Comparison of ENCODE assay signal across 8 cellular contexts in genomic region chr19:8569066-8569761, GRCh38. TPM values are rescaled to one million over a fixed set of nuclear protein-coding genes. Genes with fewer than 3 reads are reported as not detected.
DNase-seq lines count a peak whose midpoint lies in the region; ATAC-seq, FAIRE-seq and TF ChIP-seq lines count a peak whose summit lies in the region.

No MANE protein-coding gene starts in this region.

- H3K4me1 Mint-ChIP-seq in natural killer cell treated with Interleukin-12 subunit alpha and Interleukin-12 subunit beta and Interleukin-15 and Interleukin-18, amount 100 ng/mL, for 72 hours (ENCODE audit: low read depth in 2 of 2), result peaks cover 72 to 73% of the 10 kb centered on the region in 2 donors

- peak overlapping the region; percentile 69 for H3K4me3 Mint-ChIP-seq in natural killer cell treated with Interleukin-12 subunit alpha and Interleukin-12 subunit beta and Interleukin-15 and Interleukin-18, amount 100 ng/mL, for 72 hours

- peak; percentile 94 for DNase-seq in A172 (ENCODE audit: low spot score)
- peak; percentile 86 for DNase-seq in GM19240 (ENCODE audit: insufficient read length, low spot score)
- DNase-seq in HTR-8/SVneo (ENCODE audit: insufficient read length, low spot score), result peak; percentile 78
- peak; percentile 46 for DNase-seq in effector CD4-positive, alpha-beta T cell
- peak; percentile 94 for DNase-seq in natural killer cell treated with Interleukin-12 subunit alpha and Interleukin-12 subunit beta and Interleukin-15 and Interleukin-18, amount 100 ng/mL, for 72 hours (ENCODE audit: low spot score)
- DNase-seq in NCI-H1694 (lab: John Stamatoyannopoulos, UW), result no peak
- DNase-seq in esophagus squamous epithelium (lab: John Stamatoyannopoulos, UW), result no peak

- no peaks in the 10 kb centered on the region for H3K9me3 ChIP-seq in esophagus squamous epithelium

- intact Hi-C loops in esophagus squamous epithelium (cut with DNase I), result no loop called here

- peak overlapping the region; percentile 73 to 89 for H3K27ac Mint-ChIP-seq in natural killer cell treated with Interleukin-12 subunit alpha and Interleukin-12 subunit beta and Interleukin-15 and Interleukin-18, amount 100 ng/mL, for 72 hours

- H3K27ac ChIP-seq in esophagus squamous epithelium, result peak overlapping the region in 2 of 4 donors; percentile 48 to 80

- peaks cover 12% of the 10 kb centered on the region for H3K36me3 Mint-ChIP-seq in natural killer cell treated with Interleukin-12 subunit alpha and Interleukin-12 subunit beta and Interleukin-15 and Interleukin-18, amount 100 ng/mL, for 72 hours

- H3K4me3 ChIP-seq in esophagus squamous epithelium, result no peak overlapping the region

- ATAC-seq in activated CD4-positive, CD25-positive, alpha-beta regulatory T cell treated with anti-CD3 and anti-CD28 coated beads, Interleukin-2, amount 50 U/mL, for 24 hours, result peak; percentile 85 to 87
- ATAC-seq in natural killer cell treated with Interleukin-12 subunit alpha and Interleukin-12 subunit beta and Interleukin-15 and Interleukin-18, amount 100 ng/mL, for 72 hours, result peak; percentile 89 to 91

- no peak for TF ChIP-seq POLR2A in esophagus squamous epithelium (IDR thresholded peaks at IDR 0.05)

- whole genome bisulfite sequencing in esophagus squamous epithelium, 2 donors, result 0 to 69% methylated on average over 1 to 2 of the region's 5 CpGs

- no peaks in the 10 kb centered on the region for H3K27me3 ChIP-seq in esophagus squamous epithelium

- no peaks in the 10 kb centered on the region for H3K27me3 Mint-ChIP-seq in natural killer cell treated with Interleukin-12 subunit alpha and Interleukin-12 subunit beta and Interleukin-15 and Interleukin-18, amount 100 ng/mL, for 72 hours

- FAIRE-seq in HTR-8/SVneo (lab: Jason Lieb, UNC), result peak; percentile 26

- H3K4me1 ChIP-seq in esophagus squamous epithelium, result peaks cover 0 to 43% (median 4%) of the 10 kb centered on the region in 3 donors

- no peaks in the 10 kb centered on the region for H3K36me3 ChIP-seq in esophagus squamous epithelium

- peaks cover 3% of the 10 kb centered on the region for H3K9me3 Mint-ChIP-seq in natural killer cell treated with Interleukin-12 subunit alpha and Interleukin-12 subunit beta and Interleukin-15 and Interleukin-18, amount 100 ng/mL, for 72 hours

- no peak for TF ChIP-seq CTCF in esophagus squamous epithelium (IDR thresholded peaks at IDR 0.05)

RNA-seq across cellular contexts. Expression of gene MYO1F, which starts 8.0 kb away (rescaled TPM):
- total RNA-seq in A172 (2014; rRNA removed; shearing (Covaris generic)), result 0.02 TPM in 1 of 2 replicates, not detected in the other
- total RNA-seq in natural killer cell treated with Interleukin-12 subunit alpha and Interleukin-12 subunit beta and Interleukin-15 and Interleukin-18, amount 100 ng/mL, for 72 hours, result 100 to 1,000 TPM; 216 to 232 TPM
- total RNA-seq in esophagus squamous epithelium, result 10 to 100 TPM in 2 of 4 donors, 1 to 10 TPM in 2; 1.6 to 14.3 (median 8.5) TPM

RNA-seq across cellular contexts. Expression of gene ADAMTS10, which starts 41.3 kb away (rescaled TPM):
- 7.7 and 8.1 TPM in 2 replicates for total RNA-seq in A172 (2014; rRNA removed; shearing (Covaris generic))
- 10 to 100 TPM in 1 of 2 donors, 1 to 10 TPM in 1; 8.2 to 11.3 TPM for total RNA-seq in natural killer cell treated with Interleukin-12 subunit alpha and Interleukin-12 subunit beta and Interleukin-15 and Interleukin-18, amount 100 ng/mL, for 72 hours
- 1 to 10 TPM; 2.0 to 8.8 (median 3.6) TPM for total RNA-seq in esophagus squamous epithelium

RNA-seq across cellular contexts. Expression of gene ZNF414, which starts 55.2 kb away (rescaled TPM):
- total RNA-seq in A172 (2014; rRNA removed; shearing (Covaris generic)), result 3.4 and 17.7 TPM in 2 replicates
- 10 to 100 TPM; 15.5 to 16.8 TPM for total RNA-seq in natural killer cell treated with Interleukin-12 subunit alpha and Interleukin-12 subunit beta and Interleukin-15 and Interleukin-18, amount 100 ng/mL, for 72 hours
- total RNA-seq in esophagus squamous epithelium, result 10 to 100 TPM in 3 of 4 donors, 1 to 10 TPM in 1; 4.0 to 29.9 (median 19.4) TPM

Comparison
In these comparisons a context has a peak if more than half of its experiments do, and no peak if none do; other contexts are left out.
1. DNase-seq: peak in A172 (single experiment), GM19240 (single experiment), HTR-8/SVneo (single experiment), effector CD4-positive, alpha-beta T cell (single experiment) and natural killer cell treated with Interleukin-12 subunit alpha and Interleukin-12 subunit beta and Interleukin-15 and Interleukin-18, amount 100 ng/mL, for 72 hours (single experiment); none in NCI-H1694 (single experiment) and esophagus squamous epithelium (single experiment).
2. RNA of gene MYO1F, which starts 8.0 kb away (total RNA-seq): 216 to 232 TPM in natural killer cell treated with Interleukin-12 subunit alpha and Interleukin-12 subunit beta and Interleukin-15 and Interleukin-18, amount 100 ng/mL, for 72 hours; 1.6 to 14.3 TPM in esophagus squamous epithelium and 0.02 TPM in A172; every median in the first group is over 10 times any median in the second.